ENCODE assay signal across 8 cellular contexts in genomic region chr3:37862219-37862711, GRCh38. TPM values are rescaled to one million over a fixed set of nuclear protein-coding genes. Genes with fewer than 3 reads are reported as not detected.
A peak's percentile ranks its signal among the peaks of the same experiment; 100 is the strongest.
DNase-seq lines count a peak whose midpoint lies in the region; ATAC-seq and TF ChIP-seq lines count a peak whose summit lies in the region.

No MANE protein-coding gene starts in this region.

- peaks cover 17% of the 10 kb centered on the region for H3K4me1 ChIP-seq in IMR-90 (ENCODE audit: control insufficient read depth, insufficient read depth, low read length)
- peaks cover 17 to 22% of the 10 kb centered on the region in 2 donors for H3K4me1 ChIP-seq in neuronal stem cell (ENCODE audit: control insufficient read depth in 2 of 2, insufficient read depth in 1 of 2, low read depth in 1 of 2, low read length in 2 of 2)
- peaks cover 7% of the 10 kb centered on the region in 2 donors for H3K4me1 ChIP-seq in uterus

- peak overlapping the region; percentile 88 for H3K9ac ChIP-seq in IMR-90 (ENCODE audit: low read depth, low read length)
- H3K9ac ChIP-seq in neuronal stem cell (ENCODE audit: low read depth, low read length, poor library complexity): peak overlapping the region; percentile 98

- H3K9me3 Mint-ChIP-seq in activated T-cell treated with anti-CD3 and anti-CD28 coated beads, Interleukin-2, amount 50 U/mL, for 4 hours: no peaks in the 10 kb centered on the region

- no peaks in the 10 kb centered on the region for H3K36me3 Mint-ChIP-seq in activated T-cell treated with anti-CD3 and anti-CD28 coated beads, Interleukin-2, amount 50 U/mL, for 4 hours (ENCODE audit: insufficient read depth)

- TF ChIP-seq CTCF in IMR-90 (conservative IDR thresholded peaks at IDR 0.05; ENCODE audit: low read depth, low read length) (no peak), fibroblast of villous mesenchyme (IDR thresholded peaks at IDR 0.05; ENCODE audit: insufficient read depth, low read depth, low read length) (no peak), uterus (IDR thresholded peaks at IDR 0.05) (no peak)

- in situ Hi-C loops in IMR-90 (cut with MboI; ENCODE audit: low sequenced_read_pairs): no loop called here

- H3K4me3 ChIP-seq in IMR-90 (ENCODE audit: insufficient read depth, low read depth, low read length) (peak overlapping the region; percentile 78), fibroblast of villous mesenchyme (ENCODE audit: low read depth, low read length) (peak overlapping the region; percentile 74), neuronal stem cell (ENCODE audit: low read length in 2 of 2) (peak overlapping the region; percentile 68 to 97), uterus (peak overlapping the region; percentile 21 to 53)

- BruUV-seq in IMR-90 (replicated peaks; lab: Mats Ljungman, UMichigan): no TSS peak

- H3K9me1 ChIP-seq in IMR-90 (ENCODE audit: insufficient read depth, low read length): peaks cover 19% of the 10 kb centered on the region

- peaks cover 17% of the 10 kb centered on the region for H3K4me1 Mint-ChIP-seq in activated T-cell treated with anti-CD3 and anti-CD28 coated beads, Interleukin-2, amount 50 U/mL, for 4 hours (ENCODE audit: low read depth)

- no peak for TF ChIP-seq POLR2A in IMR-90 (IDR thresholded peaks at IDR 0.05; ENCODE audit: low read depth, low read length)
- no peak for TF ChIP-seq POLR2A in uterus (IDR thresholded peaks at IDR 0.05)

- H3K18ac ChIP-seq in IMR-90 (ENCODE audit: low read depth, low read length) (peak overlapping the region; percentile 81), neuronal stem cell (ENCODE audit: low read length) (peak overlapping the region; percentile 91)

- peak; percentile 18 to 28 for DNase-seq in AML-193 (lab: John Stamatoyannopoulos, UW)
- peak; percentile 48 for DNase-seq in IMR-90
- peak; percentile 50 for DNase-seq in activated T-cell treated with anti-CD3 and anti-CD28 coated beads, Interleukin-2, amount 50 U/mL, for 4 hours
- DNase-seq in fibroblast of villous mesenchyme (ENCODE audit: low read depth): peak; percentile 30
- DNase-seq in neuronal stem cell (ENCODE audit: low spot score): peak; percentile 41
- peak; percentile 55 to 62 for DNase-seq in uterus
- DNase-seq in NCI-H2081 (lab: John Stamatoyannopoulos, UW): no peak

- POLR2A ChIA-PET in IMR-90 (lab: Charles Lee; ENCODE audit: unreplicated experiment): no interaction called here

- H4K5ac ChIP-seq in IMR-90 (ENCODE audit: low read depth, low read length): 0 out of 2 replicates have a peak overlapping the region, but pooled peaks have one; percentile 22

- H2BK15ac ChIP-seq in IMR-90 (ENCODE audit: low read depth, low read length) (no peak overlapping the region; the same call in 2 of the 3 replicates), neuronal stem cell (ENCODE audit: low read length) (peak overlapping the region; percentile 8)

- no peak for TF ChIP-seq RAD21 in IMR-90 (IDR thresholded peaks at IDR 0.05; ENCODE audit: low read length)

- H4K8ac ChIP-seq in IMR-90 (ENCODE audit: low read depth in 2 of 2, low read length in 2 of 2) (peak overlapping the region; percentile 12 to 66; a peak in 3 of 4 replicates), neuronal stem cell (ENCODE audit: low read depth, low read length) (no peak overlapping the region)

- H3K14ac ChIP-seq in IMR-90 (replicated peaks; ENCODE audit: low read depth, low read length) (peak overlapping the region; percentile 93), neuronal stem cell (ENCODE audit: low read length) (peak overlapping the region; percentile 91)

- peak overlapping the region; percentile 72 for H2BK20ac ChIP-seq in IMR-90 (ENCODE audit: low read depth, low read length)

- H4K20me1 ChIP-seq in IMR-90 (ENCODE audit: insufficient read depth, low read length): peaks cover 33% of the 10 kb centered on the region

- H2BK12ac ChIP-seq in neuronal stem cell (ENCODE audit: low read length): no peak overlapping the region

- H3K4ac ChIP-seq in IMR-90 (ENCODE audit: low read depth, low read length): peak overlapping the region; percentile 88
- H3K4ac ChIP-seq in neuronal stem cell (ENCODE audit: low read length): peak overlapping the region; percentile 13

- H2BK120ac ChIP-seq in IMR-90 (ENCODE audit: low read depth, low read length) (peak overlapping the region; percentile 67), neuronal stem cell (ENCODE audit: low read depth, low read length) (no peak overlapping the region)

- H3K23ac ChIP-seq in IMR-90 (ENCODE audit: low read depth, low read length): peak overlapping the region; percentile 100
- H3K23ac ChIP-seq in neuronal stem cell (ENCODE audit: low read depth, low read length, poor library complexity): peak overlapping the region; percentile 50

- H3K27me3 Mint-ChIP-seq in activated T-cell treated with anti-CD3 and anti-CD28 coated beads, Interleukin-2, amount 50 U/mL, for 4 hours (ENCODE audit: low read depth): peaks cover 22% of the 10 kb centered on the region

- H3K56ac ChIP-seq in IMR-90 (ENCODE audit: extremely low read depth, insufficient read depth, low read length): peak overlapping the region; percentile 29

- H3K79me1 ChIP-seq in IMR-90 (ENCODE audit: low read depth in 1 of 2, low read length in 2 of 2) (peaks cover 27 to 59% of the 10 kb centered on the region in 2 experiments), neuronal stem cell (ENCODE audit: low read depth, low read length) (peaks cover 7% of the 10 kb centered on the region)

- H4K91ac ChIP-seq in IMR-90 (ENCODE audit: insufficient read depth, low read depth, low read length): peak overlapping the region; percentile 27
- no peak overlapping the region for H4K91ac ChIP-seq in neuronal stem cell (ENCODE audit: low read depth, low read length, poor library complexity)

- dilution Hi-C loops in IMR-90 (cut with HindIII; ENCODE audit: low sequenced_read_pairs, unreplicated experiment): no loop called here

- H3K4me3 Mint-ChIP-seq in activated T-cell treated with anti-CD3 and anti-CD28 coated beads, Interleukin-2, amount 50 U/mL, for 4 hours: peak overlapping the region; percentile 81

- H3K9me3 ChIP-seq in IMR-90 (ENCODE audit: control insufficient read depth, insufficient read depth, low read length) (no peaks in the 10 kb centered on the region), neuronal stem cell (replicated peaks in 1 of 2; ENCODE audit: control insufficient read depth in 2 of 2, insufficient read depth in 1 of 2, low read depth in 1 of 2, low read length in 2 of 2) (peaks cover 3 to 9% of the 10 kb centered on the region in 2 donors), uterus (no peaks in the 10 kb centered on the region)

- CTCF ChIA-PET in IMR-90 (lab: Yijun Ruan, JAX): no interaction called here

- H2AK9ac ChIP-seq in IMR-90 (replicated peaks; ENCODE audit: low read depth, low read length, poor library complexity): peak overlapping the region; percentile 94

- peak; percentile 32 for ATAC-seq in IMR-90 (ENCODE audit: low read depth)
- peak; percentile 28 to 44 for ATAC-seq in activated T-cell treated with anti-CD3 and anti-CD28 coated beads, Interleukin-2, amount 50 U/mL, for 4 hours
- no peak for ATAC-seq in HG03378 (IDR thresholded peaks at IDR 0.05; ENCODE audit: unreplicated experiment)

- H3K36me3 ChIP-seq in IMR-90 (ENCODE audit: control insufficient read depth, insufficient read depth, low read length) (no peaks in the 10 kb centered on the region), neuronal stem cell (replicated peaks in 1 of 2; ENCODE audit: control insufficient read depth in 2 of 2, insufficient read depth in 2 of 2, low read length in 2 of 2) (no peaks in the 10 kb centered on the region), uterus (no peaks in the 10 kb centered on the region)

- H2BK5ac ChIP-seq in IMR-90 (ENCODE audit: low read depth, low read length, poor library complexity, severe bottlenecking): peak overlapping the region; percentile 62
- peak overlapping the region; percentile 26 for H2BK5ac ChIP-seq in neuronal stem cell (ENCODE audit: low read length)

- intact Hi-C loops in IMR-90 (cut with micrococcal nuclease) (loop anchor here (2.0 kb wide), 1 partner anchor 17 kb away; no protein-coding TSS in a partner anchor), uterus (cut with DNase I; ENCODE audit: low total_unique reads) (no loop called here)

- peak overlapping the region; percentile 59 for H2AFZ ChIP-seq in IMR-90 (replicated peaks; ENCODE audit: low read length, poor library complexity)
- peak overlapping the region; percentile 95 for H2AFZ ChIP-seq in neuronal stem cell (ENCODE audit: low read length)

- H3K27me3 ChIP-seq in IMR-90 (ENCODE audit: control insufficient read depth, insufficient read depth, low read length) (no peaks in the 10 kb centered on the region), neuronal stem cell (ENCODE audit: control insufficient read depth in 3 of 3, insufficient read depth in 3 of 3, low read depth in 1 of 3, low read length in 3 of 3) (no peaks in the 10 kb centered on the region), uterus (no peaks in the 10 kb centered on the region)

- H2AK5ac ChIP-seq in IMR-90 (ENCODE audit: low read depth, low read length) (peak overlapping the region; percentile 72), neuronal stem cell (ENCODE audit: low read depth, low read length) (peak overlapping the region; percentile 76)

- 3% methylated on average over 8 of the region's 36 CpGs; no CpG with 5 or more reads in 1 of the 2 experiments for WGBS in IMR-90 (ENCODE audit: extremely low coverage in 2 of 2, insufficient read length in 1 of 2), 2 experiments
- WGBS in neuronal stem cell (ENCODE audit: extremely low coverage in 2 of 2, insufficient read length in 2 of 2, insufficient replicate concordance in 1 of 2), 2 donors: no CpG with 5 or more reads among the region's 36 CpGs

- H3K27ac ChIP-seq in IMR-90 (ENCODE audit: insufficient read depth, low read length) (peak overlapping the region; percentile 46), neuronal stem cell (replicated peaks; ENCODE audit: low read length) (peak overlapping the region; percentile 9), uterus (peak overlapping the region; percentile 82 to 84)

- peak overlapping the region; percentile 98 for H3K4me2 ChIP-seq in IMR-90 (ENCODE audit: low read depth, low read length)
- H3K4me2 ChIP-seq in neuronal stem cell (ENCODE audit: insufficient read depth, low read length, poor library complexity, severe bottlenecking): peak overlapping the region; percentile 85

TF ChIP-seq in IMR-90, 13 proteins besides CTCF, POLR2A, EP300 and RAD21:
- TF ChIP-seq BHLHE40 (IDR thresholded peaks at IDR 0.05; ENCODE audit: low read depth, low read length) (0 out of 2 replicates have a peak, but pooled peaks have one; percentile 21), MAFK (IDR thresholded peaks at IDR 0.05; ENCODE audit: low read depth, low read length) (no peak)
TF ChIP-seq in IMR-90: peak in this region for 1.

RNA-seq across cellular contexts. Expression of gene CTDSPL, which starts 0.6 kb away (rescaled TPM):
- total RNA-seq in IMR-90 (2012; rRNA removed): 29.0 and 33.3 TPM in 2 replicates
- polyA plus RNA-seq in IMR-90 (2012; rRNA removed): 23.9 and 24.5 TPM in 2 replicates
- polyA plus RNA-seq in IMR-90 (2012; cell fraction: cytosol; rRNA removed): 16.1 and 16.4 TPM in 2 replicates
- 17.1 and 36.9 TPM in 2 replicates for polyA plus RNA-seq in IMR-90 (2012; cell fraction: nucleus; rRNA removed; ENCODE audit: low replicate concordance)
- total RNA-seq in activated T-cell treated with anti-CD3 and anti-CD28 coated beads, Interleukin-2, amount 50 U/mL, for 4 hours: 1 to 10 TPM; 1.1 to 1.7 (median 1.3) TPM
- total RNA-seq in fibroblast of villous mesenchyme: 31.6 and 61.7 TPM in 2 replicates
- 34.6 TPM for polyA plus RNA-seq in neuronal stem cell (2013, experiment 1 of 2)
- polyA plus RNA-seq in neuronal stem cell (2013, experiment 2 of 2): 34.7 TPM
- total RNA-seq in uterus: 10 to 100 TPM in 3 of 4 donors, 1 to 10 TPM in 1; 6.4 to 55.9 (median 28.7) TPM

Comparison
In these comparisons a context has a peak if more than half of its experiments do, and no peak if none do; other contexts are left out.
1. DNase-seq: peak in AML-193 (2 of 2), IMR-90 (single experiment), activated T-cell treated with anti-CD3 and anti-CD28 coated beads, Interleukin-2, amount 50 U/mL, for 4 hours (single experiment), fibroblast of villous mesenchyme (single experiment), neuronal stem cell (single experiment) and uterus (2 of 2); none in NCI-H2081 (0 of 2).
2. H3K27ac ChIP-seq: peak in every context shown above with its lines; median percentile 83 in uterus; 46 in IMR-90; 9 in neuronal stem cell.
3. Peak in every context shown above with its lines, with median percentiles within 50 percentile points of each other: H3K4me3 ChIP-seq.